Comparison of ENCODE assay signal across 8 cellular contexts in genomic region chr1:85048296-85049064, GRCh38. TPM values are rescaled to one million over a fixed set of nuclear protein-coding genes. Genes with fewer than 3 reads are reported as not detected.
DNase-seq lines count a peak whose midpoint lies in the region; ATAC-seq, FAIRE-seq and TF ChIP-seq lines count a peak whose summit lies in the region.

Gene MCOLN3, minus strand, starts transcription at chr1:85048500. Its CDS starts 3,140 bp downstream, at chr1:85045360.

- CTCF ChIA-PET in A673 (lab: Charles Lee): interaction anchor here (0.6 to 0.7 kb wide), 2 partner anchors 104 to 132 kb away, joined by 3 to 7 read pairs; no protein-coding TSS in a partner anchor

- no peak for FAIRE-seq in D721Med (lab: Jason Lieb, UNC)

- ATAC-seq in GM18861 (IDR thresholded peaks at IDR 0.05; ENCODE audit: unreplicated experiment): peak; percentile 44
- ATAC-seq in HG02943 (IDR thresholded peaks at IDR 0.05; ENCODE audit: low read depth, unreplicated experiment): peak; percentile 74

- no TSS peak for BruUV-seq in A673 (replicated peaks; lab: Mats Ljungman, UMichigan)

- intact Hi-C loops in A673 (cut with micrococcal nuclease; ENCODE audit: unreplicated experiment): no loop called here
- intact Hi-C loops in activated T-helper 2 cell treated with anti-CD3 and anti-CD28 coated beads, Interferon-gamma antibody, Interleukin-2, Interleukin-4, amounts not matched to agents 10 μg/mL and 5 μg/mL and 100 μg/mL, durations not matched to agents 14 hours and 24 hours and 36 hours (cut with micrococcal nuclease): no loop called here

- peaks cover 7% of the 10 kb centered on the region for H3K36me3 Mint-ChIP-seq in activated T-helper 2 cell treated with anti-CD3 and anti-CD28 coated beads, Interferon-gamma antibody, Interleukin-2, Interleukin-4, amounts not matched to agents 10 μg/mL and 5 μg/mL and 100 μg/mL, durations not matched to agents 14 hours and 24 hours and 36 hours (ENCODE audit: low read depth)

- peaks cover 56% of the 10 kb centered on the region for H3K27me3 ChIP-seq in A673 (replicated peaks; ENCODE audit: insufficient read depth, low read depth, low read length, poor library complexity)
- peaks cover 78% of the 10 kb centered on the region for H3K27me3 ChIP-seq in cardiac muscle cell

- H3K4me1 ChIP-seq in A673 (ENCODE audit: insufficient read depth, low read length, poor library complexity, severe bottlenecking) (peaks cover 2% of the 10 kb centered on the region), cardiac muscle cell (ENCODE audit: low read depth) (no peaks in the 10 kb centered on the region)

- H3K36me3 ChIP-seq in A673 (ENCODE audit: insufficient read depth, low read length, poor library complexity, severe bottlenecking) (no peaks in the 10 kb centered on the region), cardiac muscle cell (no peaks in the 10 kb centered on the region)

- no peak for TF ChIP-seq CTCF in A673 (conservative IDR thresholded peaks at IDR 0.05; ENCODE audit: low read depth, low read length)
- no peak for TF ChIP-seq CTCF in cardiac muscle cell (IDR thresholded peaks at IDR 0.05; ENCODE audit: low read depth, low read length)
- TF ChIP-seq CTCF in D721Med (IDR thresholded peaks at IDR 0.05; ENCODE audit: insufficient read depth, missing control alignments): no peak

- no peaks in the 10 kb centered on the region for H3K9me3 Mint-ChIP-seq in activated T-helper 2 cell treated with anti-CD3 and anti-CD28 coated beads, Interferon-gamma antibody, Interleukin-2, Interleukin-4, amounts not matched to agents 10 μg/mL and 5 μg/mL and 100 μg/mL, durations not matched to agents 14 hours and 24 hours and 36 hours

- H3K9me3 ChIP-seq in A673 (ENCODE audit: low read depth, low read length, poor library complexity, severe bottlenecking): no peaks in the 10 kb centered on the region
- no peaks in the 10 kb centered on the region for H3K9me3 ChIP-seq in cardiac muscle cell (ENCODE audit: low read depth)

- peaks cover 24% of the 10 kb centered on the region for H3K4me1 Mint-ChIP-seq in activated T-helper 2 cell treated with anti-CD3 and anti-CD28 coated beads, Interferon-gamma antibody, Interleukin-2, Interleukin-4, amounts not matched to agents 10 μg/mL and 5 μg/mL and 100 μg/mL, durations not matched to agents 14 hours and 24 hours and 36 hours (ENCODE audit: low read depth)

- peaks cover 45% of the 10 kb centered on the region for H3K27me3 Mint-ChIP-seq in activated T-helper 2 cell treated with anti-CD3 and anti-CD28 coated beads, Interferon-gamma antibody, Interleukin-2, Interleukin-4, amounts not matched to agents 10 μg/mL and 5 μg/mL and 100 μg/mL, durations not matched to agents 14 hours and 24 hours and 36 hours (ENCODE audit: low read depth)

- POLR2A ChIA-PET in A673 (lab: Charles Lee; ENCODE audit: low non-redundant PET): no interaction called here

- H3K27ac ChIP-seq in A673 (ENCODE audit: low read depth, low read length, poor library complexity, severe bottlenecking): no peak within 1 kb of the TSS
- no peak within 1 kb of the TSS for H3K27ac ChIP-seq in cardiac muscle cell

- H3K4me3 Mint-ChIP-seq in activated T-helper 2 cell treated with anti-CD3 and anti-CD28 coated beads, Interferon-gamma antibody, Interleukin-2, Interleukin-4, amounts not matched to agents 10 μg/mL and 5 μg/mL and 100 μg/mL, durations not matched to agents 14 hours and 24 hours and 36 hours (ENCODE audit: low read depth): peak within 1 kb of the TSS; percentile 73

- H3K27ac Mint-ChIP-seq in activated T-helper 2 cell treated with anti-CD3 and anti-CD28 coated beads, Interferon-gamma antibody, Interleukin-2, Interleukin-4, amounts not matched to agents 10 μg/mL and 5 μg/mL and 100 μg/mL, durations not matched to agents 14 hours and 24 hours and 36 hours: no peak within 1 kb of the TSS

- peak; percentile 16 for DNase-seq in A673 (ENCODE audit: low spot score)
- peak; percentile 82 for DNase-seq in NCI-H345 (lab: John Stamatoyannopoulos, UW)
- peak; percentile 14 for DNase-seq in activated T-helper 2 cell treated with anti-CD3 and anti-CD28 coated beads, Interferon-gamma antibody, Interleukin-2, Interleukin-4, amounts not matched to agents 10 μg/mL and 5 μg/mL and 100 μg/mL, durations not matched to agents 14 hours and 24 hours and 36 hours (ENCODE audit: low spot score)
- peak in 1 of 2 donors; percentile 51 for DNase-seq in cardiac muscle cell (ENCODE audit: low read depth in 1 of 2, low spot score in 1 of 2)
- DNase-seq in renal cortical epithelial cell (ENCODE audit: low read depth): peak; percentile 8
- DNase-seq in D721Med (ENCODE audit: insufficient read length, low spot score): no peak

- peak within 1 kb of the TSS; percentile 56 for H3K4me3 ChIP-seq in A673 (ENCODE audit: low read depth, low read length, poor library complexity, severe bottlenecking)
- peak within 1 kb of the TSS; percentile 31 for H3K4me3 ChIP-seq in cardiac muscle cell

RNA-seq across cellular contexts. Expression of gene MCOLN3, which starts in this region (rescaled TPM):
- total RNA-seq in A673 (2021) (0.82 and 1.6 TPM in 2 replicates), cardiac muscle cell (0.28 and 0.36 TPM in 2 replicates), renal cortical epithelial cell (1.3 and 4.0 TPM in 2 replicates)
- total RNA-seq in activated T-helper 2 cell treated with anti-CD3 and anti-CD28 coated beads, Interferon-gamma antibody, Interleukin-2, Interleukin-4, amounts not matched to agents 10 μg/mL and 5 μg/mL and 100 μg/mL, durations not matched to agents 14 hours and 24 hours and 36 hours: 0.46 and 0.68 TPM in 2 replicates
- polyA plus RNA-seq in cardiac muscle cell: 1.1 and 1.6 TPM in 2 replicates

Comparison
In these comparisons a context has a peak if more than half of its experiments do, and no peak if none do; other contexts are left out.
1. Peak in DNase-seq in activated T-helper 2 cell treated with anti-CD3 and anti-CD28 coated beads, Interferon-gamma antibody, Interleukin-2, Interleukin-4, amounts not matched to agents 10 μg/mL and 5 μg/mL and 100 μg/mL, durations not matched to agents 14 hours and 24 hours and 36 hours; RNA of the gene not detected or under 1 TPM.